28 cellular contexts compared by ENCODE assay signal in genomic region chr13:82675024-82675423, GRCh38.
"Had no signal": no experiment of that assay in that cellular context is flagged by ENCODE, and none has a peak within 500 bp of the region (broad histone marks: within the 10 kb centered on the region; RNA-seq: fewer than 3 reads in every experiment).

No MANE protein-coding gene starts in this region.

- H3K27ac ChIP-seq: adrenal gland, body of pancreas, esophagus muscularis mucosa, foreskin keratinocyte, gastrocnemius medialis had no signal

- H3K27me3 ChIP-seq: adrenal gland, body of pancreas, esophagus muscularis mucosa, foreskin keratinocyte, gastrocnemius medialis had no signal

- H3K4me3 ChIP-seq: adrenal gland, body of pancreas, esophagus muscularis mucosa, gastrocnemius medialis had no signal

- H3K36me3 ChIP-seq: adrenal gland, esophagus muscularis mucosa, gastrocnemius medialis had no signal

- DNase-seq: activated CD4-positive, alpha-beta memory T cell treated with anti-CD3 and anti-CD28 coated beads for 36 hours; activated CD4-positive, alpha-beta T cell treated with anti-CD3 and anti-CD28 coated beads for 1 hour; activated CD4-positive, alpha-beta T cell treated with anti-CD3 and anti-CD28 coated beads for 4 hours; activated CD8-positive, alpha-beta memory T cell treated with anti-CD3 and anti-CD28 coated beads, Interleukin-2, amount 10 ng/mL, durations not matched to agents 7 days and 5 days; activated CD8-positive, alpha-beta memory T cell treated with anti-CD3 and anti-CD28 coated beads, Interleukin-2, amount 50 U/mL, for 4 hours; activated CD8-positive, alpha-beta T cell treated with anti-CD3 and anti-CD28 coated beads, Interleukin-2, amount 10 ng/mL, durations not matched to agents 7 days and 5 days; activated effector memory CD4-positive, alpha-beta T cell treated with anti-CD3 and anti-CD28 coated beads, Interleukin-2, amount 50 U/mL, for 16 hours; activated naive CD4-positive, alpha-beta T cell treated with anti-CD3 and anti-CD28 coated beads for 36 hours; activated naive CD8-positive, alpha-beta T cell treated with anti-CD3 and anti-CD28 coated beads for 36 hours; activated naive CD8-positive, alpha-beta T cell treated with anti-CD3 and anti-CD28 coated beads, Interleukin-2, amount 50 U/mL, for 24 hours; activated T-cell treated with anti-CD3 and anti-CD28 coated beads, Interleukin-2, amount 50 U/mL, for 1 hour; activated T-cell treated with anti-CD3 and anti-CD28 coated beads, Interleukin-2, amount 50 U/mL, for 48 hours; adrenal gland; amygdala; aorta; body of pancreas; caudate nucleus; cortex of kidney; dermis blood vessel endothelial cell; effector CD4-positive, alpha-beta T cell; effector memory CD8-positive, alpha-beta T cell; erythroblast; foreskin keratinocyte; gastrocnemius medialis; glutamatergic neuron; T-helper 2 cell had no signal

- FAIRE-seq: colon had no signal

- H3K4me1 ChIP-seq: adrenal gland, body of pancreas, esophagus muscularis mucosa, foreskin keratinocyte, gastrocnemius medialis had no signal

- H3K9me3 ChIP-seq: adrenal gland, body of pancreas, esophagus muscularis mucosa, gastrocnemius medialis had no signal

- ATAC-seq: activated CD8-positive, alpha-beta memory T cell treated with anti-CD3 and anti-CD28 coated beads, Interleukin-2, amount 10 ng/mL, durations not matched to agents 7 days and 5 days; activated CD8-positive, alpha-beta T cell treated with anti-CD3 and anti-CD28 coated beads, Interleukin-2, amount 10 ng/mL, durations not matched to agents 7 days and 5 days; activated naive CD8-positive, alpha-beta T cell treated with anti-CD3 and anti-CD28 coated beads, Interleukin-2, amount 50 U/mL, for 24 hours; body of pancreas; effector memory CD8-positive, alpha-beta T cell; foreskin keratinocyte; gastrocnemius medialis had no signal
